ENCODE assay signal across 11 cellular contexts in genomic region chr10:112956631-112957350, GRCh38. TPM values are rescaled to one million over a fixed set of nuclear protein-coding genes. Genes with fewer than 3 reads are reported as not detected.
A peak's percentile ranks its signal among the peaks of the same experiment; 100 is the strongest.
DNase-seq lines count a peak whose midpoint lies in the region; ATAC-seq, FAIRE-seq and TF ChIP-seq lines count a peak whose summit lies in the region.
"Had no signal": no experiment of that assay in that cellular context is flagged by ENCODE, and none has a peak within 500 bp of the region (broad histone marks: within the 10 kb centered on the region; RNA-seq: fewer than 3 reads in every experiment).

No MANE protein-coding gene starts in this region.

- peak overlapping the region; percentile 95 for H3K27ac Mint-ChIP-seq in astrocyte (ENCODE audit: unreplicated experiment)
- no peak overlapping the region for H3K27ac Mint-ChIP-seq in activated CD4-positive, alpha-beta T cell treated with anti-CD3 and anti-CD28 coated beads, Interleukin-2, amount 10 ng/mL, durations not matched to agents 7 days and 5 days

- H3K4me1 Mint-ChIP-seq in astrocyte (ENCODE audit: low read depth, unreplicated experiment), result peaks cover 54% of the 10 kb centered on the region
- H3K4me1 Mint-ChIP-seq in activated CD4-positive, alpha-beta T cell treated with anti-CD3 and anti-CD28 coated beads, Interleukin-2, amount 10 ng/mL, durations not matched to agents 7 days and 5 days, result peaks cover 5% of the 10 kb centered on the region

- in situ Hi-C loops in transverse colon (cut with MboI; ENCODE audit: low pct_ligation_motif_present in 1 of 4, low pct_unique_long_range_greater_than_20kb in 1 of 4, low sequenced_read_pairs in 3 of 4), result loop anchor here in 2 of 4 donors (25.0 kb wide), 2 partner anchors 131 to 431 kb away; no protein-coding TSS in a partner anchor

- H2AFZ ChIP-seq in astrocyte (ENCODE audit: low read depth, low read length) (no peak overlapping the region), mesenchymal stem cell (ENCODE audit: low read depth, low read length) (no peak overlapping the region)

- intact Hi-C loops in heart left ventricle (cut with DNase I), result loop anchor here in 4 of 10 donors (10.0 kb wide), 4 partner anchors 48 to 428 kb away; no protein-coding TSS in a partner anchor
- intact Hi-C loops in cardiac septum (cut with DNase I), result no loop called here
- intact Hi-C loops in transverse colon (cut with DNase I; ENCODE audit: low total_unique reads), result loop anchor here (10.0 kb wide), 1 partner anchor 108 kb away; no protein-coding TSS in a partner anchor

- TF ChIP-seq EP300 in transverse colon (IDR thresholded peaks at IDR 0.05; ENCODE audit: low read depth), result no peak

- H3K9me3 Mint-ChIP-seq in astrocyte (ENCODE audit: unreplicated experiment), result no peaks in the 10 kb centered on the region
- H3K9me3 Mint-ChIP-seq in activated CD4-positive, alpha-beta T cell treated with anti-CD3 and anti-CD28 coated beads, Interleukin-2, amount 10 ng/mL, durations not matched to agents 7 days and 5 days, result no peaks in the 10 kb centered on the region

- peak overlapping the region; percentile 61 for H4K91ac ChIP-seq in mesenchymal stem cell (ENCODE audit: low read length)

- H3K4me2 ChIP-seq in astrocyte (ENCODE audit: low read length), result peak overlapping the region; percentile 90
- peak overlapping the region; percentile 35 for H3K4me2 ChIP-seq in mesenchymal stem cell (ENCODE audit: low read length, poor library complexity, severe bottlenecking)

- peak overlapping the region in 1 of 2 experiments; percentile 83 for H3K18ac ChIP-seq in mesenchymal stem cell (ENCODE audit: low read depth in 1 of 2, low read length in 2 of 2)

- H3K9ac ChIP-seq in astrocyte (ENCODE audit: low read length) (peak overlapping the region; percentile 75), mesenchymal stem cell (ENCODE audit: low read length) (peak overlapping the region; percentile 99)

- FAIRE-seq in astrocyte (lab: Jason Lieb, UNC), result peak; percentile 23
- FAIRE-seq: GM19239 had no signal

- CTCF ChIA-PET in activated CD4-positive, alpha-beta T cell treated with anti-CD3 and anti-CD28 coated beads, Interleukin-2, amount 10 ng/mL, durations not matched to agents 7 days and 5 days (lab: Charles Lee), result no interaction called here

- H2BK120ac ChIP-seq in mesenchymal stem cell (ENCODE audit: low read depth, low read length), result peak overlapping the region; percentile 89

- no peaks in the 10 kb centered on the region for H3K36me3 ChIP-seq in heart left ventricle
- no peaks in the 10 kb centered on the region for H3K36me3 ChIP-seq in astrocyte (ENCODE audit: insufficient read depth, low read length)
- H3K36me3 ChIP-seq in mesenchymal stem cell (ENCODE audit: control insufficient read depth in 1 of 2, insufficient read depth in 2 of 2, low read depth in 1 of 2, low read length in 2 of 2), result peaks cover 0 to 2% of the 10 kb centered on the region in 2 experiments
- no peaks in the 10 kb centered on the region for H3K36me3 ChIP-seq in transverse colon

- TF ChIP-seq POLR2A in heart left ventricle (IDR thresholded peaks at IDR 0.05) (no peak), transverse colon (IDR thresholded peaks at IDR 0.05) (no peak)

- ATAC-seq in heart left ventricle, result no peak
- no peak for ATAC-seq in GM21529 (IDR thresholded peaks at IDR 0.05; ENCODE audit: unreplicated experiment)
- no peak for ATAC-seq in GM21367 (IDR thresholded peaks at IDR 0.05; ENCODE audit: unreplicated experiment)

- no peaks in the 10 kb centered on the region for H3K27me3 Mint-ChIP-seq in astrocyte (ENCODE audit: low read depth, unreplicated experiment)
- H3K27me3 Mint-ChIP-seq in activated CD4-positive, alpha-beta T cell treated with anti-CD3 and anti-CD28 coated beads, Interleukin-2, amount 10 ng/mL, durations not matched to agents 7 days and 5 days, result peaks cover 81% of the 10 kb centered on the region

- H3K4me3 ChIP-seq in heart left ventricle (peak overlapping the region in 2 of 12 donors; percentile 63 to 91), astrocyte (ENCODE audit: insufficient read depth, low read depth, low read length) (peak overlapping the region; percentile 24), mesenchymal stem cell (ENCODE audit: insufficient read depth in 1 of 2, low read depth in 1 of 2, low read length in 2 of 2) (peak overlapping the region in 1 of 2 experiments; percentile 90), transverse colon (peak overlapping the region in 1 of 4 donors; percentile 88)

- DNase-seq in heart left ventricle, result no peak
- no peak for DNase-seq in cardiac septum (ENCODE audit: low spot score)
- peak; percentile 36 for DNase-seq in astrocyte (ENCODE audit: low read depth)
- DNase-seq in mesenchymal stem cell, result peak; percentile 51
- peak; percentile 35 for DNase-seq in transverse colon
- no peak for DNase-seq in activated CD4-positive, alpha-beta T cell treated with anti-CD3 and anti-CD28 coated beads, Interleukin-2, amount 10 ng/mL, durations not matched to agents 7 days and 5 days
- DNase-seq: midbrain, NCI-H345 had no signal

- H3K23ac ChIP-seq in mesenchymal stem cell (ENCODE audit: low read length in 2 of 2), result no peak overlapping the region

- H3K79me2 ChIP-seq in astrocyte (ENCODE audit: insufficient read depth, low read length), result peaks cover 91% of the 10 kb centered on the region

- H2BK15ac ChIP-seq in mesenchymal stem cell (ENCODE audit: low read depth, poor library complexity, severe bottlenecking), result no peak overlapping the region

- peaks cover 23% of the 10 kb centered on the region for H4K20me1 ChIP-seq in astrocyte (ENCODE audit: insufficient read depth, low read length)

- peak overlapping the region in 1 of 2 experiments; percentile 90 for H3K4ac ChIP-seq in mesenchymal stem cell (ENCODE audit: low read depth in 1 of 2, low read length in 2 of 2)

- H3K9me3 ChIP-seq in heart left ventricle, result no peaks in the 10 kb centered on the region
- H3K9me3 ChIP-seq in astrocyte (ENCODE audit: insufficient read depth, low read depth, low read length), result no peaks in the 10 kb centered on the region
- no peaks in the 10 kb centered on the region for H3K9me3 ChIP-seq in mesenchymal stem cell (ENCODE audit: control insufficient read depth, low read length)
- no peaks in the 10 kb centered on the region for H3K9me3 ChIP-seq in transverse colon

- peaks cover 12% of the 10 kb centered on the region for H3K36me3 Mint-ChIP-seq in astrocyte (ENCODE audit: low read depth, unreplicated experiment)
- no peaks in the 10 kb centered on the region for H3K36me3 Mint-ChIP-seq in activated CD4-positive, alpha-beta T cell treated with anti-CD3 and anti-CD28 coated beads, Interleukin-2, amount 10 ng/mL, durations not matched to agents 7 days and 5 days (ENCODE audit: low read depth)

- peak overlapping the region; percentile 81 for H2BK5ac ChIP-seq in mesenchymal stem cell (ENCODE audit: low read depth, low read length, poor library complexity, severe bottlenecking)

- peaks cover 0 to 78% (median 53%) of the 10 kb centered on the region in 12 donors for H3K4me1 ChIP-seq in heart left ventricle
- H3K4me1 ChIP-seq in astrocyte (ENCODE audit: insufficient read depth, low read length), result peaks cover 68% of the 10 kb centered on the region
- peaks cover 14% of the 10 kb centered on the region for H3K4me1 ChIP-seq in mesenchymal stem cell (ENCODE audit: control insufficient read depth, insufficient read depth, low read depth, low read length)
- H3K4me1 ChIP-seq in transverse colon, result peaks cover 20 to 83% (median 67%) of the 10 kb centered on the region in 4 donors

- WGBS in heart left ventricle, 4 donors, result 43 to 58% (median 55%) methylated on average over 10 of the region's 10 CpGs
- WGBS in mesenchymal stem cell, result 1% methylated on average over 5 of the region's 10 CpGs
- 34 to 35% methylated on average over 10 of the region's 10 CpGs for WGBS in transverse colon (ENCODE audit: low coverage in 1 of 2), 2 donors

- no peak overlapping the region for H3K14ac ChIP-seq in mesenchymal stem cell (ENCODE audit: low read length in 2 of 2)

- H3K27ac ChIP-seq in heart left ventricle (peak overlapping the region in 8 of 12 donors; percentile 7 to 56 (median 46)), astrocyte (ENCODE audit: low read depth, low read length) (peak overlapping the region; percentile 71), mesenchymal stem cell (ENCODE audit: low read length, poor library complexity, severe bottlenecking) (peak overlapping the region; percentile 97), transverse colon (peak overlapping the region; percentile 95 to 98 (median 96))

- POLR2A ChIA-PET in activated CD4-positive, alpha-beta T cell treated with anti-CD3 and anti-CD28 coated beads, Interleukin-2, amount 10 ng/mL, durations not matched to agents 7 days and 5 days (lab: Charles Lee), result no interaction called here

- H2BK12ac ChIP-seq in mesenchymal stem cell (ENCODE audit: low read length in 2 of 2), result peak overlapping the region in 1 of 2 experiments; percentile 29

- no peaks in the 10 kb centered on the region for H3K79me1 ChIP-seq in mesenchymal stem cell (replicated peaks; ENCODE audit: low read length, poor library complexity, severe bottlenecking)

- no peak overlapping the region for H4K8ac ChIP-seq in mesenchymal stem cell (ENCODE audit: low read length)

- no peak for TF ChIP-seq CTCF in heart left ventricle (IDR thresholded peaks at IDR 0.05)
- no peak for TF ChIP-seq CTCF in astrocyte (IDR thresholded peaks at IDR 0.05; ENCODE audit: insufficient read depth, low read depth, low read length)
- TF ChIP-seq CTCF in transverse colon (IDR thresholded peaks at IDR 0.05), result no peak

- H3K27me3 ChIP-seq in heart left ventricle, result no peaks in the 10 kb centered on the region
- no peaks in the 10 kb centered on the region for H3K27me3 ChIP-seq in astrocyte (ENCODE audit: insufficient read depth, low read length)
- H3K27me3 ChIP-seq in mesenchymal stem cell (ENCODE audit: control insufficient read depth in 1 of 2, insufficient read depth in 1 of 2, low read length in 2 of 2), result no peaks in the 10 kb centered on the region
- H3K27me3 ChIP-seq in transverse colon, result no peaks in the 10 kb centered on the region

- H3K4me3 Mint-ChIP-seq in astrocyte (ENCODE audit: unreplicated experiment), result peak overlapping the region; percentile 94
- no peak overlapping the region for H3K4me3 Mint-ChIP-seq in activated CD4-positive, alpha-beta T cell treated with anti-CD3 and anti-CD28 coated beads, Interleukin-2, amount 10 ng/mL, durations not matched to agents 7 days and 5 days

- peak overlapping the region; percentile 98 for H2AK5ac ChIP-seq in mesenchymal stem cell (ENCODE audit: low read length, severe bottlenecking)

RNA-seq across cellular contexts. Expression of gene TCF7L2, which starts 6.7 kb away (rescaled TPM):
- total RNA-seq in heart left ventricle, result 10 to 100 TPM in 5 of 9 donors, 1 to 10 TPM in 4; 5.9 to 17.5 (median 11.1) TPM
- 1 to 10 TPM; 4.3 to 5.4 TPM for polyA plus RNA-seq in heart left ventricle
- total RNA-seq in cardiac septum, result 11.7 TPM
- 52.1 and 52.4 TPM in 2 replicates for total RNA-seq in astrocyte
- polyA plus RNA-seq in mesenchymal stem cell (2013, experiment 1 of 2), result 35.0 TPM
- 36.7 TPM for polyA plus RNA-seq in mesenchymal stem cell (2013, experiment 2 of 2)
- total RNA-seq in transverse colon, result 100 to 1,000 TPM in 3 of 4 donors, 10 to 100 TPM in 1; 84.6 to 249 (median 137) TPM
- under 1 TPM; 0.60 to 0.81 TPM for total RNA-seq in activated CD4-positive, alpha-beta T cell treated with anti-CD3 and anti-CD28 coated beads, Interleukin-2, amount 10 ng/mL, durations not matched to agents 7 days and 5 days

Comparison
In these comparisons a context has a peak if more than half of its experiments do, and no peak if none do; other contexts are left out.
1. DNase-seq: peak in astrocyte (single experiment), mesenchymal stem cell (single experiment) and transverse colon (single experiment); none in heart left ventricle (0 of 5), cardiac septum (single experiment) and activated CD4-positive, alpha-beta T cell treated with anti-CD3 and anti-CD28 coated beads, Interleukin-2, amount 10 ng/mL, durations not matched to agents 7 days and 5 days (single experiment).
2. H3K27ac ChIP-seq: peak in every context shown above with its lines; median percentile 97 in mesenchymal stem cell; 96 in transverse colon; 71 in astrocyte; 46 in heart left ventricle.